8 cellular contexts compared by ENCODE assay signal in genomic region chr10:22320591-22321155, GRCh38. TPM values are rescaled to one million over a fixed set of nuclear protein-coding genes. Genes with fewer than 3 reads are reported as not detected.
DNase-seq lines count a peak whose midpoint lies in the region; ATAC-seq and TF ChIP-seq lines count a peak whose summit lies in the region.

Gene BMI1 (plus strand): TSS chr10:22321099. CDS start chr10:22326450, 5,351 bp downstream.

- H3K36me3 ChIP-seq in BLaER1 treated with 17β-estradiol and CSF1 and Interleukin-3, amounts not matched to agents 10 nM and 100 nM = no peaks in the 10 kb centered on the region; a peak in 2 of 22 replicates

- ATAC-seq in GM19372 (IDR thresholded peaks at IDR 0.05; ENCODE audit: low read depth, unreplicated experiment) = peak; percentile 17
- peak; percentile 42 for ATAC-seq in SK-N-SH treated with all-trans-retinoic acid at 6 μM for 48 hours
- peak; percentile 77 for ATAC-seq in Right ventricle myocardium superior (ENCODE audit: poor library complexity)
- peak; percentile 72 for ATAC-seq in omental fat pad (ENCODE audit: low FRiP score)
- ATAC-seq in HG03025 (IDR thresholded peaks at IDR 0.05; ENCODE audit: low FRiP score, unreplicated experiment) = no peak

- H3K9ac ChIP-seq in BLaER1 treated with 17β-estradiol and CSF1 and Interleukin-3, amounts not matched to agents 10 nM and 100 nM = peak within 1 kb of the TSS; percentile 87 to 95 (median 92)

- peak within 1 kb of the TSS; percentile 88 to 94 (median 92) for H3K27ac ChIP-seq in BLaER1 treated with 17β-estradiol and CSF1 and Interleukin-3, amounts not matched to agents 10 nM and 100 nM

- H3K4me3 ChIP-seq in BLaER1 treated with 17β-estradiol and CSF1 and Interleukin-3, amounts not matched to agents 10 nM and 100 nM = peak within 1 kb of the TSS; percentile 66 to 79 (median 76)
- H3K4me3 ChIP-seq in LNCaP clone FGC (ENCODE audit: low read depth, low read length) = peak within 1 kb of the TSS; percentile 74

- TF ChIP-seq CTCF in LNCaP clone FGC (IDR thresholded peaks at IDR 0.05; ENCODE audit: control insufficient read depth, extremely low read depth, insufficient read depth) (peak; percentile 4; the same call in 1 of the 2 replicates), omental fat pad (IDR thresholded peaks at IDR 0.05) (no peak)

- DNase-seq in LNCaP clone FGC (ENCODE audit: low read depth) = no peak
- peak; percentile 58 for DNase-seq in amniotic stem cell (lab: John Stamatoyannopoulos, UW)
- DNase-seq in Right ventricle myocardium superior = peak; percentile 81
- DNase-seq in omental fat pad (ENCODE audit: low spot score) = no peak

- H3K9me3 ChIP-seq in BLaER1 treated with 17β-estradiol and CSF1 and Interleukin-3, amounts not matched to agents 10 nM and 100 nM (replicated peaks in 1 of 11) = no peaks in the 10 kb centered on the region

- H4K20me1 ChIP-seq in BLaER1 treated with 17β-estradiol and CSF1 and Interleukin-3, amounts not matched to agents 10 nM and 100 nM = peaks cover 0 to 65% (median 40%) of the 10 kb centered on the region in 11 experiments; a peak in 18 of 22 replicates

- H3K27me3 ChIP-seq in BLaER1 treated with 17β-estradiol and CSF1 and Interleukin-3, amounts not matched to agents 10 nM and 100 nM = peaks cover 87 to 99% (median 96%) of the 10 kb centered on the region in 11 experiments

- peaks cover 0 to 24% (median 5%) of the 10 kb centered on the region in 10 experiments; a peak in 9 of 20 replicates for H3K4me1 ChIP-seq in BLaER1 treated with 17β-estradiol and CSF1 and Interleukin-3, amounts not matched to agents 10 nM and 100 nM

- H3K4me2 ChIP-seq in BLaER1 treated with 17β-estradiol and CSF1 and Interleukin-3, amounts not matched to agents 10 nM and 100 nM = peak within 1 kb of the TSS; percentile 76 to 92 (median 84)

- intact Hi-C loops in Right ventricle myocardium superior (cut with DNase I) = no loop called here

TF ChIP-seq in SK-N-SH treated with all-trans-retinoic acid at 6 μM for 48 hours, 23 proteins besides CTCF, POLR2A, EP300 and RAD21:
- no peak for TF ChIP-seq POU6F1 (CRISPR knock-in tag; IDR thresholded peaks at IDR 0.05; ENCODE audit: borderline replicate concordance, low read depth)
- no peak for TF ChIP-seq ZNF8 (CRISPR knock-in tag; IDR thresholded peaks at IDR 0.05)
- no peak for TF ChIP-seq TOX (CRISPR knock-in tag; IDR thresholded peaks at IDR 0.05; ENCODE audit: borderline replicate concordance)
- no peak for TF ChIP-seq ESRRG (CRISPR knock-in tag; IDR thresholded peaks at IDR 0.05)
- no peak for TF ChIP-seq SNAI2 (CRISPR knock-in tag; IDR thresholded peaks at IDR 0.05)
- no peak for TF ChIP-seq RARB (CRISPR knock-in tag; IDR thresholded peaks at IDR 0.05)
TF ChIP-seq in SK-N-SH treated with all-trans-retinoic acid at 6 μM for 48 hours: peak in this region for 0.

RNA-seq across cellular contexts. Expression of gene BMI1, which starts in this region (rescaled TPM):
- total RNA-seq in Right ventricle myocardium superior (36.5 TPM), omental fat pad (10 to 100 TPM; 55.4 to 76.1 (median 62.6) TPM)

Comparison
In these comparisons a context has a peak if more than half of its experiments do, and no peak if none do; other contexts are left out.
1. DNase-seq: peak in amniotic stem cell (single experiment) and Right ventricle myocardium superior (single experiment); none in LNCaP clone FGC (single experiment) and omental fat pad (single experiment).